21 cellular contexts compared by ENCODE assay signal in the genomic region with DNA sequence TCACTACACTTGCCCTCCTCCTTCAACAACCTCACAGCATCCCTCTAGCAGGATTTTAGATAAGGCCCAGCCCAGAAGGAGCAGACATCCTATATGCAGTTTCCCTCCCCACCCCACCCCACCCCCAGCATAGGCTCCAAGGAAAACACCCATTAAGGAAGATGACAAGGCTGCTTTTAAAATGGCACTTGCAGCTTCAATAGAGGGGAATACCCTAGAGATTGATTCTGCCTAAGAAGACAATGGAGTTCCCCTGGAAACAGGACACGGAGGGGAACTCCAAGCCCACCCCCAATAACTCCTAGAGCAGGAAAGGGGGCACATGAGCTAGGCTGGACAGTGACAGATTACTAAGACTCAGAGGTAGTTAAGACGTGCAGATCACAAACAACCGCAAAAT. TPM values are rescaled to one million over a fixed set of nuclear protein-coding genes. Genes with fewer than 3 reads are reported as not detected.
DNase-seq lines count a peak whose midpoint lies in the region; TF ChIP-seq lines count a peak whose summit lies in the region.
"Had no signal": no experiment of that assay in that cellular context is flagged by ENCODE, and none has a peak within 500 bp of the region (broad histone marks: within the 10 kb centered on the region; RNA-seq: fewer than 3 reads in every experiment).

No MANE protein-coding gene starts in this region.

- no peak overlapping the region for H3K18ac ChIP-seq in neuronal stem cell (ENCODE audit: low read length)

- peak overlapping the region; percentile 49 for H3K27ac ChIP-seq in WERI-Rb-1
- no peak overlapping the region for H3K27ac ChIP-seq in neuronal stem cell (replicated peaks; ENCODE audit: low read length)
- H3K27ac ChIP-seq: BLaER1 treated with 17β-estradiol and CSF1 and Interleukin-3, amounts not matched to agents 10 nM and 100 nM; GM23248; HL-60 had no signal

- H3K9me3 ChIP-seq in WERI-Rb-1 (ENCODE audit: severe bottlenecking) (no peaks in the 10 kb centered on the region), neuronal stem cell (replicated peaks in 1 of 2; ENCODE audit: control insufficient read depth in 2 of 2, insufficient read depth in 1 of 2, low read depth in 1 of 2, low read length in 2 of 2) (no peaks in the 10 kb centered on the region)
- H3K9me3 ChIP-seq: BLaER1 treated with 17β-estradiol and CSF1 and Interleukin-3, amounts not matched to agents 10 nM and 100 nM; Caco-2 had no signal

- H3K27me3 Mint-ChIP-seq in glutamatergic neuron (ENCODE audit: unreplicated experiment) = peaks cover 4% of the 10 kb centered on the region

- H4K8ac ChIP-seq in neuronal stem cell (ENCODE audit: low read depth, low read length) = no peak overlapping the region

- H3K9ac ChIP-seq in neuronal stem cell (ENCODE audit: low read depth, low read length, poor library complexity) = no peak overlapping the region
- H3K9ac ChIP-seq: BLaER1 treated with 17β-estradiol and CSF1 and Interleukin-3, amounts not matched to agents 10 nM and 100 nM; GM23248 had no signal

- peak in 2 of 3 experiments; percentile 27 to 48 for DNase-seq in NCI-H1417 (lab: John Stamatoyannopoulos, UW)
- no peak for DNase-seq in NCI-H1417 treated with DMSO at 0.1 percent for 48 hours (lab: John Stamatoyannopoulos, UW)
- no peak for DNase-seq in WERI-Rb-1
- DNase-seq in glutamatergic neuron = no peak
- DNase-seq in neuronal stem cell (ENCODE audit: low spot score) = no peak
- no peak for DNase-seq in OCI-M1 (lab: John Stamatoyannopoulos, UW)
- DNase-seq in NK-92 treated with Interleukin-12 subunit alpha and Interleukin-12 subunit beta, amount 100 ng/mL, for 24 hours (lab: John Stamatoyannopoulos, UW) = no peak
- DNase-seq: 8988T; Caco-2; CD4-positive, alpha-beta memory T cell; DMS 273 treated with DMSO at 0.1 percent for 48 hours; GM23248; HCEC 1CT; KBM-7; NCI-H1092; NCI-H1694; Right ventricle myocardium superior had no signal

- no peak overlapping the region for H3K14ac ChIP-seq in neuronal stem cell (ENCODE audit: low read length)

- peaks cover 18 to 23% of the 10 kb centered on the region in 2 donors for H3K4me1 ChIP-seq in neuronal stem cell (ENCODE audit: control insufficient read depth in 2 of 2, insufficient read depth in 1 of 2, low read depth in 1 of 2, low read length in 2 of 2)
- H3K4me1 ChIP-seq: Caco-2 had no signal

- no CpG with 5 or more reads among the region's 3 CpGs for WGBS in neuronal stem cell (ENCODE audit: extremely low coverage in 2 of 2, insufficient read length in 2 of 2, insufficient replicate concordance in 1 of 2), 2 donors

- peak overlapping the region; percentile 51 for H2AFZ ChIP-seq in neuronal stem cell (ENCODE audit: low read length)
- H2AFZ ChIP-seq: GM23248 had no signal

- no peak overlapping the region for H3K23ac ChIP-seq in neuronal stem cell (ENCODE audit: low read depth, low read length, poor library complexity)

- no peak overlapping the region for H3K4ac ChIP-seq in neuronal stem cell (ENCODE audit: low read length)

- H2BK15ac ChIP-seq in neuronal stem cell (ENCODE audit: low read length) = no peak overlapping the region

- H3K36me3 ChIP-seq in WERI-Rb-1 = no peaks in the 10 kb centered on the region
- H3K36me3 ChIP-seq in neuronal stem cell (replicated peaks in 1 of 2; ENCODE audit: control insufficient read depth in 2 of 2, insufficient read depth in 2 of 2, low read length in 2 of 2) = no peaks in the 10 kb centered on the region
- H3K36me3 ChIP-seq: BLaER1 treated with 17β-estradiol and CSF1 and Interleukin-3, amounts not matched to agents 10 nM and 100 nM had no signal

- no peak overlapping the region for H2BK12ac ChIP-seq in neuronal stem cell (ENCODE audit: low read length)

- H3K4me2 ChIP-seq in neuronal stem cell (ENCODE audit: insufficient read depth, low read length, poor library complexity, severe bottlenecking) = no peak overlapping the region

- no peak overlapping the region for H2BK5ac ChIP-seq in neuronal stem cell (ENCODE audit: low read length)

- H2AK5ac ChIP-seq in neuronal stem cell (ENCODE audit: low read depth, low read length) = no peak overlapping the region

- H3K9me3 Mint-ChIP-seq in glutamatergic neuron (ENCODE audit: unreplicated experiment) = peaks cover 5% of the 10 kb centered on the region
- H3K9me3 Mint-ChIP-seq: CD4-positive, alpha-beta memory T cell had no signal

- no peak overlapping the region for H2BK120ac ChIP-seq in neuronal stem cell (ENCODE audit: low read depth, low read length)

- H3K27ac Mint-ChIP-seq in glutamatergic neuron (ENCODE audit: unreplicated experiment) = peak overlapping the region; percentile 83
- H3K27ac Mint-ChIP-seq: CD4-positive, alpha-beta memory T cell had no signal

- TF ChIP-seq CTCF in WERI-Rb-1 (IDR thresholded peaks at IDR 0.05; ENCODE audit: low read depth, low read length) (no peak), glutamatergic neuron (IDR thresholded peaks at IDR 0.05; ENCODE audit: partially characterized antibody, unreplicated experiment) (no peak)

- peak overlapping the region; percentile 84 for H3K4me3 Mint-ChIP-seq in glutamatergic neuron (ENCODE audit: unreplicated experiment)
- H3K4me3 Mint-ChIP-seq: CD4-positive, alpha-beta memory T cell had no signal

- H3K4me1 Mint-ChIP-seq in glutamatergic neuron (ENCODE audit: low read depth, unreplicated experiment) = peaks cover 28% of the 10 kb centered on the region
- H3K4me1 Mint-ChIP-seq: CD4-positive, alpha-beta memory T cell had no signal

- H3K79me1 ChIP-seq in neuronal stem cell (ENCODE audit: low read depth, low read length) = no peaks in the 10 kb centered on the region

- no peaks in the 10 kb centered on the region for H3K36me3 Mint-ChIP-seq in glutamatergic neuron (ENCODE audit: unreplicated experiment)
- H3K36me3 Mint-ChIP-seq: CD4-positive, alpha-beta memory T cell had no signal

- no peaks in the 10 kb centered on the region for H3K27me3 ChIP-seq in WERI-Rb-1 (ENCODE audit: insufficient read depth, low read depth, severe bottlenecking)
- H3K27me3 ChIP-seq in neuronal stem cell (ENCODE audit: control insufficient read depth in 3 of 3, insufficient read depth in 3 of 3, low read depth in 1 of 3, low read length in 3 of 3) = peaks cover 0 to 9% (median 0%) of the 10 kb centered on the region in 3 experiments
- H3K27me3 ChIP-seq: BLaER1 treated with 17β-estradiol and CSF1 and Interleukin-3, amounts not matched to agents 10 nM and 100 nM had no signal

- H4K91ac ChIP-seq in neuronal stem cell (ENCODE audit: low read depth, low read length, poor library complexity) = no peak overlapping the region

- H3K4me3 ChIP-seq in WERI-Rb-1 (ENCODE audit: low read depth, low read length) = peak overlapping the region; percentile 24
- no peak overlapping the region for H3K4me3 ChIP-seq in neuronal stem cell (ENCODE audit: low read length in 2 of 2)
- H3K4me3 ChIP-seq: BLaER1 treated with 17β-estradiol and CSF1 and Interleukin-3, amounts not matched to agents 10 nM and 100 nM; GM23248 had no signal

RNA-seq across cellular contexts. Expression of a gene that starts 34.7 kb away (rescaled TPM):
- total RNA-seq in glutamatergic neuron (ENCODE audit: unreplicated experiment) = 2.9 TPM
- 1.1 TPM for polyA plus RNA-seq in neuronal stem cell (2013, experiment 1 of 2)
- polyA plus RNA-seq in neuronal stem cell (2013, experiment 2 of 2) = 1.3 TPM
- total RNA-seq: Caco-2, GM23248, HepG2, RPMI7951 had no signal

Comparison
In these comparisons a context has a peak if more than half of its experiments do, and no peak if none do; other contexts are left out.
1. DNase-seq: peak in NCI-H1417 (2 of 3); none in NCI-H1417 treated with DMSO at 0.1 percent for 48 hours (single experiment), WERI-Rb-1 (single experiment), glutamatergic neuron (single experiment), neuronal stem cell (single experiment), OCI-M1 (single experiment) and NK-92 treated with Interleukin-12 subunit alpha and Interleukin-12 subunit beta, amount 100 ng/mL, for 24 hours (single experiment).